14 cellular contexts compared by ENCODE assay signal in genomic region chr14:71481215-71481614, GRCh38.
DNase-seq lines count a peak whose midpoint lies in the region; ATAC-seq and TF ChIP-seq lines count a peak whose summit lies in the region.
"Had no signal": no experiment of that assay in that cellular context is flagged by ENCODE, and none has a peak within 500 bp of the region (broad histone marks: within the 10 kb centered on the region; RNA-seq: fewer than 3 reads in every experiment).

No MANE protein-coding gene starts in this region.

- H3K4me1 ChIP-seq in HEK293 (ENCODE audit: control insufficient read depth, insufficient read depth, low read length) (peaks cover 4% of the 10 kb centered on the region; the same call in 1 of the 2 replicates), neutrophil (ENCODE audit: control insufficient read depth in 1 of 2, insufficient read depth in 1 of 2, low read depth in 1 of 2, low read length in 1 of 2) (peaks cover 22 to 23% of the 10 kb centered on the region in 2 experiments)
- H3K4me1 ChIP-seq: A549, BE2C had no signal

- POLR2A ChIA-PET in HEK293 (lab: Yijun Ruan, JAX), result no interaction called here

- H3K36me3 Mint-ChIP-seq in central memory CD8-positive, alpha-beta T cell (ENCODE audit: insufficient read depth), result peaks cover 4% of the 10 kb centered on the region

- DNase-seq in central memory CD8-positive, alpha-beta T cell (ENCODE audit: low spot score in 2 of 2), result no peak
- DNase-seq in Kasumi-1 (lab: John Stamatoyannopoulos, UW), result no peak
- DNase-seq in NCI-H526 (lab: John Stamatoyannopoulos, UW), result no peak
- no peak for DNase-seq in COR-L47 (lab: John Stamatoyannopoulos, UW)
- DNase-seq: BE2C; CD8-positive, alpha-beta memory T cell; DMS53; GF-D8 had no signal

- CTCF ChIA-PET in HEK293 (lab: Yijun Ruan, JAX), result no interaction called here

- H3K9me3 ChIP-seq in HEK293 (ENCODE audit: control insufficient read depth, insufficient read depth, low read depth, low read length) (no peaks in the 10 kb centered on the region), neutrophil (no peaks in the 10 kb centered on the region)
- H3K9me3 ChIP-seq: A549, BE2C had no signal

- H3K9me3 Mint-ChIP-seq in central memory CD8-positive, alpha-beta T cell, result no peaks in the 10 kb centered on the region
- H3K9me3 Mint-ChIP-seq: CD8-positive, alpha-beta memory T cell had no signal

- no peak overlapping the region for H3K4me3 Mint-ChIP-seq in central memory CD8-positive, alpha-beta T cell
- H3K4me3 Mint-ChIP-seq: CD8-positive, alpha-beta memory T cell had no signal

- no peaks in the 10 kb centered on the region for H3K27me3 Mint-ChIP-seq in central memory CD8-positive, alpha-beta T cell
- H3K27me3 Mint-ChIP-seq: CD8-positive, alpha-beta memory T cell had no signal

- no peak overlapping the region for H3K27ac ChIP-seq in HEK293 (ENCODE audit: extremely low read depth, low read depth, low read length)
- peak overlapping the region; percentile 36 for H3K27ac ChIP-seq in neutrophil
- H3K27ac ChIP-seq: A549, C4-2B had no signal

- H3K4me3 ChIP-seq in HEK293 (ENCODE audit: low read depth, low read length) (no peak overlapping the region), neutrophil (ENCODE audit: low read depth in 1 of 2, low read length in 1 of 2) (no peak overlapping the region)
- H3K4me3 ChIP-seq: A549 had no signal

- H3K36me3 ChIP-seq in HEK293 (ENCODE audit: control insufficient read depth in 2 of 2, insufficient read depth in 1 of 2, low read length in 2 of 2) (no peaks in the 10 kb centered on the region), neutrophil (no peaks in the 10 kb centered on the region)
- H3K36me3 ChIP-seq: BE2C had no signal

- H3K27ac Mint-ChIP-seq in central memory CD8-positive, alpha-beta T cell (ENCODE audit: low read depth), result peak overlapping the region; percentile 29

- peaks cover 8% of the 10 kb centered on the region for H3K4me1 Mint-ChIP-seq in central memory CD8-positive, alpha-beta T cell

- no peak for ATAC-seq in central memory CD8-positive, alpha-beta T cell (replicated peaks; ENCODE audit: extremely low read depth, poor library complexity, severe bottlenecking)
- ATAC-seq in HG03442 (IDR thresholded peaks at IDR 0.05; ENCODE audit: unreplicated experiment), result no peak
- ATAC-seq: A549, HepG2 had no signal

- H3K27me3 ChIP-seq in neutrophil, result no peaks in the 10 kb centered on the region
- H3K27me3 ChIP-seq: BE2C had no signal

- TF ChIP-seq CTCF in HEK293 (tag by site-specific recombination; IDR thresholded peaks at IDR 0.05) (no peak), neutrophil (IDR thresholded peaks at IDR 0.05) (no peak)

TF ChIP-seq in HEK293, 187 proteins besides CTCF, POLR2A, EP300 and RAD21:
- TF ChIP-seq ZNF555 (tag by site-specific recombination; conservative IDR thresholded peaks at IDR 0.05) (no peak), SETDB1 (IDR thresholded peaks at IDR 0.05; ENCODE audit: insufficient read length, low read length) (no peak), ZIC2 (tag by site-specific recombination; IDR thresholded peaks at IDR 0.05) (no peak), ZNF837 (tag by site-specific recombination; IDR thresholded peaks at IDR 0.05) (no peak), ZNF621 (tag by site-specific recombination; IDR thresholded peaks at IDR 0.05) (no peak), SCRT2 (tag by site-specific recombination; IDR thresholded peaks at IDR 0.05) (peak; percentile 52; the same call in 1 of the 2 replicates)
